Comparison of ENCODE assay signal across 34 cellular contexts in genomic region chr11:108453207-108453835, GRCh38. TPM values are rescaled to one million over a fixed set of nuclear protein-coding genes. Genes with fewer than 3 reads are reported as not detected.
A peak's percentile ranks its signal among the peaks of the same experiment; 100 is the strongest.
DNase-seq lines count a peak whose midpoint lies in the region; ATAC-seq, FAIRE-seq and TF ChIP-seq lines count a peak whose summit lies in the region.
"Had no signal": no experiment of that assay in that cellular context is flagged by ENCODE, and none has a peak within 500 bp of the region (broad histone marks: within the 10 kb centered on the region; RNA-seq: fewer than 3 reads in every experiment).

No MANE protein-coding gene starts in this region.

- TF ChIP-seq CTCF in HEK293 (tag by site-specific recombination; IDR thresholded peaks at IDR 0.05), result no peak
- no peak for TF ChIP-seq CTCF in K562 (IDR thresholded peaks at IDR 0.05 in 2 of 3, conservative IDR thresholded peaks at IDR 0.05 in 1 of 3; ENCODE audit: insufficient read depth in 2 of 3, low read depth in 1 of 3, low read length in 3 of 3)
- TF ChIP-seq CTCF in transverse colon (IDR thresholded peaks at IDR 0.05), result no peak

- H3K36me3 ChIP-seq in HEK293 (ENCODE audit: control insufficient read depth in 2 of 2, insufficient read depth in 1 of 2, low read length in 2 of 2), result no peaks in the 10 kb centered on the region
- no peaks in the 10 kb centered on the region for H3K36me3 ChIP-seq in K562 (ENCODE audit: control insufficient read depth, insufficient read depth, low read length)
- H3K36me3 ChIP-seq in transverse colon, result no peaks in the 10 kb centered on the region
- H3K36me3 ChIP-seq: BE2C; BLaER1; BLaER1 treated with 17β-estradiol and CSF1 and Interleukin-3, amounts not matched to agents 10 nM and 100 nM had no signal

- TF ChIP-seq RAD21 in K562 (CRISPR knock-in tag; conservative IDR thresholded peaks at IDR 0.05 in 1 of 2, IDR thresholded peaks at IDR 0.05 in 1 of 2), result no peak

- WGBS in K562 (ENCODE audit: insufficient coverage, low coverage, missing lambda C conversion rate), result 50% methylated on average over 2 of the region's 2 CpGs
- 92 to 94% methylated on average over 2 of the region's 2 CpGs for WGBS in transverse colon (ENCODE audit: low coverage in 1 of 2), 2 donors

- TF ChIP-seq EP300 in K562 (IDR thresholded peaks at IDR 0.05; ENCODE audit: low read length) (no peak), transverse colon (IDR thresholded peaks at IDR 0.05; ENCODE audit: low read depth) (no peak)

- FAIRE-seq in GM12892 (lab: Jason Lieb, UNC) (peak; percentile 48), K562 (lab: Jason Lieb, UNC) (no peak)
- FAIRE-seq: A204.1, A549, D721Med had no signal

- no peak overlapping the region for H3K9ac ChIP-seq in K562 (ENCODE audit: insufficient read depth in 1 of 2, low read depth in 2 of 2, low read length in 2 of 2)
- H3K9ac ChIP-seq: BLaER1; BLaER1 treated with 17β-estradiol and CSF1 and Interleukin-3, amounts not matched to agents 10 nM and 100 nM had no signal

- no peak overlapping the region for H2AFZ ChIP-seq in K562 (ENCODE audit: low read depth, low read length)

- BruUV-seq in K562 (replicated peaks; lab: Mats Ljungman, UMichigan), result no TSS peak

- H3K9me3 ChIP-seq in HEK293 (ENCODE audit: control insufficient read depth, insufficient read depth, low read depth, low read length) (no peaks in the 10 kb centered on the region), K562 (replicated peaks; ENCODE audit: control insufficient read depth, insufficient read depth, low read depth, low read length) (0 out of 2 replicates have a peak, but pooled peaks cover 1% of the 10 kb centered on the region), transverse colon (no peaks in the 10 kb centered on the region)
- H3K9me3 ChIP-seq: BE2C had no signal

- TF ChIP-seq POLR2A in GM12892 (IDR thresholded peaks at IDR 0.05; ENCODE audit: low read depth, low read length) (no peak), K562 (conservative IDR thresholded peaks at IDR 0.05) (no peak), transverse colon (IDR thresholded peaks at IDR 0.05) (no peak)

- DNase-seq in GM12892 (ENCODE audit: insufficient read length) (no peak), K562 (ENCODE audit: extremely low read depth in 1 of 4, low spot score in 3 of 4) (no peak), NCI-H2196 treated with DMSO at 0.1 percent for 48 hours (lab: John Stamatoyannopoulos, UW; ENCODE audit: unreplicated experiment) (no peak), transverse colon (no peak)
- DNase-seq: 8988T; ACHN; AML-193; BE2C; C1 segment of cervical spinal cord; Caco-2; Calu3; CD4-positive, alpha-beta memory T cell; CD4-positive, alpha-beta T cell; CD4-positive, CD25-positive, alpha-beta regulatory T cell; CD8-positive, alpha-beta memory T cell; CD8-positive, alpha-beta T cell; COR-L47; DMS 273 treated with DMSO at 0.1 percent for 48 hours; DMS153; DMS53; DMS79; DMS79 treated with DMSO at 0.1 percent for 48 hours; DND-41; EL had no signal

- H3K27me3 ChIP-seq in K562 (ENCODE audit: control insufficient read depth in 2 of 2, insufficient read depth in 2 of 2, low read length in 2 of 2), result no peaks in the 10 kb centered on the region
- H3K27me3 ChIP-seq in transverse colon, result no peaks in the 10 kb centered on the region
- H3K27me3 ChIP-seq: BE2C; BLaER1; BLaER1 treated with 17β-estradiol and CSF1 and Interleukin-3, amounts not matched to agents 10 nM and 100 nM had no signal

- H3K79me2 ChIP-seq in K562 (ENCODE audit: control insufficient read depth, insufficient read depth, low read length), result no peaks in the 10 kb centered on the region

- no peaks in the 10 kb centered on the region for H4K20me1 ChIP-seq in K562 (replicated peaks; ENCODE audit: control insufficient read depth, insufficient read depth, low read length)
- H4K20me1 ChIP-seq: BLaER1; BLaER1 treated with 17β-estradiol and CSF1 and Interleukin-3, amounts not matched to agents 10 nM and 100 nM had no signal

- no peak overlapping the region for H3K4me3 ChIP-seq in HEK293 (ENCODE audit: low read depth, low read length)
- H3K4me3 ChIP-seq in K562, result no peak overlapping the region
- no peak overlapping the region for H3K4me3 ChIP-seq in transverse colon
- H3K4me3 ChIP-seq: A549; BLaER1; BLaER1 treated with 17β-estradiol and CSF1 and Interleukin-3, amounts not matched to agents 10 nM and 100 nM had no signal

- no peak overlapping the region for H3K4me2 ChIP-seq in K562 (ENCODE audit: insufficient read depth, low read length)
- H3K4me2 ChIP-seq: A549; BLaER1; BLaER1 treated with 17β-estradiol and CSF1 and Interleukin-3, amounts not matched to agents 10 nM and 100 nM had no signal

- H3K9me1 ChIP-seq in K562 (ENCODE audit: control insufficient read depth, insufficient read depth, low read length), result no peaks in the 10 kb centered on the region

- in situ Hi-C loops in K562 (cut with MboI), result no loop called here
- in situ Hi-C loops in transverse colon (cut with MboI; ENCODE audit: low pct_ligation_motif_present in 1 of 4, low pct_unique_long_range_greater_than_20kb in 1 of 4, low sequenced_read_pairs in 3 of 4), result no loop called here

- intact Hi-C loops in K562 (cut with micrococcal nuclease) (no loop called here), transverse colon (cut with DNase I; ENCODE audit: low total_unique reads) (no loop called here)

- ATAC-seq in K562 (no peak), HG02885 (IDR thresholded peaks at IDR 0.05; ENCODE audit: poor library complexity, unreplicated experiment) (no peak)
- ATAC-seq: A549; CD8-positive, alpha-beta T cell had no signal

- POLR2A ChIA-PET in HEK293 (lab: Yijun Ruan, JAX), result no interaction called here
- POLR2A ChIA-PET in K562 (lab: Yijun Ruan, JAX), result interaction anchor here (1.1 kb wide), 1 partner anchor 15 kb away, joined by 3 read pairs; no protein-coding TSS in a partner anchor

- CTCF ChIA-PET in HEK293 (lab: Yijun Ruan, JAX), result no interaction called here
- CTCF ChIA-PET in K562 (lab: Yijun Ruan, JAX; ENCODE audit: low intra/inter-chr PET ratio), result no interaction called here

- no peaks in the 10 kb centered on the region for H3K4me1 ChIP-seq in HEK293 (ENCODE audit: control insufficient read depth, insufficient read depth, low read length)
- H3K4me1 ChIP-seq in K562 (replicated peaks in 1 of 2; ENCODE audit: control insufficient read depth in 2 of 2, insufficient read depth in 2 of 2, low read length in 2 of 2), result peaks cover 0 to 3% of the 10 kb centered on the region in 2 experiments; a peak in 2 of 5 replicates
- no peaks in the 10 kb centered on the region for H3K4me1 ChIP-seq in transverse colon
- H3K4me1 ChIP-seq: A549; BE2C; BLaER1; BLaER1 treated with 17β-estradiol and CSF1 and Interleukin-3, amounts not matched to agents 10 nM and 100 nM; Caco-2 had no signal

- H3K27ac ChIP-seq in HEK293 (ENCODE audit: extremely low read depth, low read depth, low read length), result no peak overlapping the region
- no peak overlapping the region for H3K27ac ChIP-seq in K562 (ENCODE audit: extremely low read depth, low read depth, low read length)
- no peak overlapping the region for H3K27ac ChIP-seq in transverse colon
- H3K27ac ChIP-seq: 22Rv1; A549; BLaER1; BLaER1 treated with 17β-estradiol and CSF1 and Interleukin-3, amounts not matched to agents 10 nM and 100 nM; C4-2B had no signal

TF ChIP-seq in HEK293, 187 proteins besides CTCF, POLR2A, EP300 and RAD21 (continues in another document):
- TF ChIP-seq ZNF335 (tag by site-specific recombination; conservative IDR thresholded peaks at IDR 0.05) (no peak), SETDB1 (IDR thresholded peaks at IDR 0.05; ENCODE audit: insufficient read length, low read length) (peak; percentile 53)

TF ChIP-seq in K562, 482 proteins besides CTCF, POLR2A, EP300 and RAD21 (continues in another document):
- TF ChIP-seq RBM25 (IDR thresholded peaks at IDR 0.05; ENCODE audit: low read depth, low read length, severe bottlenecking), result peak; percentile 87

RNA-seq across cellular contexts. Expression of gene C11orf65, which starts 14.0 kb away (rescaled TPM):
- 3.2 TPM for polyA plus RNA-seq in GM12892 (2012; ENCODE audit: missing spikeins)
- total RNA-seq in K562 (2011; cell fraction: chromatin; rRNA removed; ENCODE audit: low replicate concordance), result 1.4 and 4.3 TPM in 2 replicates
- 0.67 and 1.3 TPM in 2 replicates for total RNA-seq in K562 (2011; cell fraction: nucleolus; rRNA removed)
- total RNA-seq in K562 (2011; cell fraction: nucleoplasm; rRNA removed), result 1.2 and 4.7 TPM in 2 replicates
- total RNA-seq in K562 (2014; rRNA removed) (1.1 and 1.2 TPM in 2 replicates), K562 (2014; rRNA removed; fragmentation: Illumina TruSeq; extraction: Trizol) (1.5 and 1.8 TPM in 2 replicates), K562 (2015; rRNA removed; fragmentation: Illumina TruSeq; extraction: Trizol) (1.1 and 1.4 TPM in 2 replicates), K562 (2021) (0.81 and 1.1 TPM in 2 replicates), transverse colon (1 to 10 TPM in 2 of 4 donors, not detected in 2; 1.1 TPM)
- polyA plus RNA-seq in K562 (2011; rRNA removed) (1.2 TPM in 2 replicates), K562 (2014; fragmentation: Illumina TruSeq; extraction: Trizol) (1.4 and 1.6 TPM in 2 replicates), K562 (2014; fragmentation: Nextera tagmentation; extraction: Ambion mirVana) (1 to 10 TPM; 1.0 to 1.7 TPM), K562 (2014; rRNA removed) (1.4 and 2.1 TPM in 2 replicates)
- polyA plus RNA-seq in K562 (2011; cell fraction: cytosol; rRNA removed), result 0.06 and 0.62 TPM in 2 replicates
- 0.85 and 1.00 TPM in 2 replicates for polyA plus RNA-seq in K562 (2011; cell fraction: nucleus; rRNA removed)
- 0.99 and 1.1 TPM in 2 replicates for polyA plus RNA-seq in K562 (2012)
- 2.5 and 2.7 TPM in 2 replicates for polyA minus RNA-seq in K562 (2011; rRNA and poly(A)+ RNA removed)
- polyA minus RNA-seq in K562 (2011; cell fraction: cytosol; rRNA and poly(A)+ RNA removed), result not detected in 2 replicates
- 1.3 and 2.2 TPM in 2 replicates for polyA minus RNA-seq in K562 (2011; cell fraction: nucleus; rRNA and poly(A)+ RNA removed)
- total RNA-seq: Calu3 had no signal
- polyA plus RNA-seq: CD14-positive monocyte had no signal

RNA-seq across cellular contexts. Expression of gene POGLUT3, which starts 44.9 kb away (rescaled TPM):
- polyA plus RNA-seq in GM12892 (2012; ENCODE audit: missing spikeins), result 8.9 TPM
- 9.7 and 15.3 TPM in 2 replicates for total RNA-seq in K562 (2011; cell fraction: chromatin; rRNA removed; ENCODE audit: low replicate concordance)
- 8.7 and 12.1 TPM in 2 replicates for total RNA-seq in K562 (2011; cell fraction: nucleolus; rRNA removed)
- 14.9 and 25.2 TPM in 2 replicates for total RNA-seq in K562 (2011; cell fraction: nucleoplasm; rRNA removed)
- total RNA-seq in K562 (2014; rRNA removed) (13.0 and 14.5 TPM in 2 replicates), K562 (2014; rRNA removed; fragmentation: Illumina TruSeq; extraction: Trizol) (23.0 and 28.2 TPM in 2 replicates), K562 (2015; rRNA removed; fragmentation: Illumina TruSeq; extraction: Trizol) (29.0 and 29.7 TPM in 2 replicates), K562 (2021) (15.3 and 18.0 TPM in 2 replicates), transverse colon (1 to 10 TPM; 1.8 to 8.1 (median 6.9) TPM)
- polyA plus RNA-seq in K562 (2011; rRNA removed) (22.7 and 27.9 TPM in 2 replicates), K562 (2014; fragmentation: Illumina TruSeq; extraction: Trizol) (21.5 and 24.2 TPM in 2 replicates), K562 (2014; fragmentation: Nextera tagmentation; extraction: Ambion mirVana) (1 to 10 TPM; 4.6 to 6.8 TPM), K562 (2014; rRNA removed) (17.4 and 17.8 TPM in 2 replicates)
- polyA plus RNA-seq in K562 (2011; cell fraction: cytosol; rRNA removed), result 6.0 and 13.2 TPM in 2 replicates
- polyA plus RNA-seq in K562 (2011; cell fraction: nucleus; rRNA removed), result 4.8 and 5.3 TPM in 2 replicates
- polyA plus RNA-seq in K562 (2012), result 16.9 and 21.0 TPM in 2 replicates
- polyA minus RNA-seq in K562 (2011; rRNA and poly(A)+ RNA removed), result 29.1 and 35.3 TPM in 2 replicates
- polyA minus RNA-seq in K562 (2011; cell fraction: cytosol; rRNA and poly(A)+ RNA removed), result 15.2 and 17.8 TPM in 2 replicates
- 2.6 and 5.6 TPM in 2 replicates for polyA minus RNA-seq in K562 (2011; cell fraction: nucleus; rRNA and poly(A)+ RNA removed)
